22 cellular contexts compared by ENCODE assay signal in genomic region chr1:217713223-217713622, GRCh38.
A peak's percentile ranks its signal among the peaks of the same experiment; 100 is the strongest.
DNase-seq lines count a peak whose midpoint lies in the region; ATAC-seq and TF ChIP-seq lines count a peak whose summit lies in the region.
"Had no signal": no experiment of that assay in that cellular context is flagged by ENCODE, and none has a peak within 500 bp of the region (broad histone marks: within the 10 kb centered on the region; RNA-seq: fewer than 3 reads in every experiment).

No MANE protein-coding gene starts in this region.

- TF ChIP-seq POLR2A in adrenal gland (IDR thresholded peaks at IDR 0.05) = no peak

- no peak overlapping the region for H3K4me3 ChIP-seq in fibroblast of mammary gland (ENCODE audit: control insufficient read depth, low read depth, low read length)
- H3K4me3 ChIP-seq in adrenal gland = no peak overlapping the region
- H3K4me3 ChIP-seq: cardiac muscle cell, gastrocnemius medialis, HAP-1, lung, spleen, thyroid gland had no signal

- peaks cover 0 to 12% (median 4%) of the 10 kb centered on the region in 9 donors for H3K9me3 Mint-ChIP-seq in naive thymus-derived CD8-positive, alpha-beta T cell
- H3K9me3 Mint-ChIP-seq: activated naive CD8-positive, alpha-beta T cell treated with anti-CD3 and anti-CD28 coated beads for 36 hours; WTC11 had no signal

- WGBS in adrenal gland, 4 donors = 87 to 96% (median 94%) methylated on average over 2 of the region's 2 CpGs

- in situ Hi-C loops in Caki2 (cut with HindIII; ENCODE audit: low pct_unique_long_range_greater_than_20kb, low sequenced_read_pairs) = no loop called here

- no peaks in the 10 kb centered on the region for H3K36me3 ChIP-seq in adrenal gland (replicated peaks in 1 of 2)
- H3K36me3 ChIP-seq: cardiac muscle cell, gastrocnemius medialis, HAP-1, spleen, thyroid gland had no signal

- no peak overlapping the region for H3K27ac ChIP-seq in adrenal gland
- H3K27ac ChIP-seq: cardiac muscle cell, gastrocnemius medialis, spleen, thyroid gland had no signal

- H3K27me3 Mint-ChIP-seq in naive thymus-derived CD8-positive, alpha-beta T cell = peaks cover 0 to 9% (median 3%) of the 10 kb centered on the region in 5 donors
- H3K27me3 Mint-ChIP-seq: activated naive CD8-positive, alpha-beta T cell treated with anti-CD3 and anti-CD28 coated beads for 36 hours had no signal

- no peak for ATAC-seq in naive thymus-derived CD8-positive, alpha-beta T cell
- ATAC-seq: gastrocnemius medialis; stimulated activated naive CD8-positive, alpha-beta T cell treated with anti-CD3 and anti-CD28 coated beads, Interleukin-15, Interleukin-2, amounts not matched to agents 100 U/mL and 50 U/mL, for 24 hours had no signal

- H3K27me3 ChIP-seq in adrenal gland = no peaks in the 10 kb centered on the region
- H3K27me3 ChIP-seq: cardiac muscle cell, gastrocnemius medialis, spleen, thyroid gland had no signal

- POLR2A ChIA-PET in naive thymus-derived CD8-positive, alpha-beta T cell (lab: Charles Lee) = no interaction called here

- peaks cover 0 to 6% (median 0%) of the 10 kb centered on the region in 3 donors for H3K9me3 ChIP-seq in adrenal gland (replicated peaks in 1 of 3)
- H3K9me3 ChIP-seq: gastrocnemius medialis, HAP-1, spleen, thyroid gland had no signal

- TF ChIP-seq CTCF in fibroblast of mammary gland (conservative IDR thresholded peaks at IDR 0.05; ENCODE audit: control insufficient read depth, insufficient read depth, low read depth, low read length) (no peak), adrenal gland (IDR thresholded peaks at IDR 0.05) (no peak)

- no peaks in the 10 kb centered on the region for H3K4me1 ChIP-seq in adrenal gland (replicated peaks in 1 of 2)
- H3K4me1 ChIP-seq: gastrocnemius medialis, HAP-1, spleen, thyroid gland had no signal

- H3K27ac Mint-ChIP-seq in naive thymus-derived CD8-positive, alpha-beta T cell = no peak overlapping the region
- H3K27ac Mint-ChIP-seq: activated naive CD8-positive, alpha-beta T cell treated with anti-CD3 and anti-CD28 coated beads for 36 hours; CD14-positive monocyte; WTC11 had no signal

- H3K4me3 Mint-ChIP-seq in naive thymus-derived CD8-positive, alpha-beta T cell = no peak overlapping the region
- H3K4me3 Mint-ChIP-seq: activated naive CD8-positive, alpha-beta T cell treated with anti-CD3 and anti-CD28 coated beads for 36 hours; CD14-positive monocyte; WTC11 had no signal

- peaks cover 0 to 5% (median 0%) of the 10 kb centered on the region in 3 donors for H3K36me3 Mint-ChIP-seq in naive thymus-derived CD8-positive, alpha-beta T cell
- H3K36me3 Mint-ChIP-seq: activated naive CD8-positive, alpha-beta T cell treated with anti-CD3 and anti-CD28 coated beads for 36 hours; CD14-positive monocyte; WTC11 had no signal

- intact Hi-C loops in adrenal gland (cut with DNase I) = no loop called here

- H3K4me1 Mint-ChIP-seq in naive thymus-derived CD8-positive, alpha-beta T cell = no peaks in the 10 kb centered on the region
- H3K4me1 Mint-ChIP-seq: activated naive CD8-positive, alpha-beta T cell treated with anti-CD3 and anti-CD28 coated beads for 36 hours; CD14-positive monocyte had no signal

- DNase-seq in Caki2 (ENCODE audit: low read depth) (peak; percentile 19), HPDE6-E6E7 (ENCODE audit: extremely low spot score) (peak; percentile 20), SW480 (ENCODE audit: low spot score) (peak; percentile 13), fibroblast of mammary gland (ENCODE audit: low read depth) (peak; percentile 29), hippocampal formation (lab: John Stamatoyannopoulos, UW) (no peak), cerebellar nuclear complex (lab: John Stamatoyannopoulos, UW) (no peak), adrenal gland (no peak)
- DNase-seq in naive thymus-derived CD8-positive, alpha-beta T cell = no peak
- DNase-seq: activated naive CD8-positive, alpha-beta T cell treated with anti-CD3 and anti-CD28 coated beads for 36 hours; gastrocnemius medialis; KG1; NCI-H187; spleen; stimulated activated CD4-positive, alpha-beta T cell treated with anti-CD3 and anti-CD28 coated beads, Interleukin-4, amount 100 ng/mL, for 24 hours; stimulated activated naive CD8-positive, alpha-beta T cell treated with anti-CD3 and anti-CD28 coated beads, Interleukin-15, Interleukin-2, amounts not matched to agents 100 U/mL and 50 U/mL, for 24 hours; T1000; thyroid gland had no signal

Comparison
In these comparisons a context has a peak if more than half of its experiments do, and no peak if none do; other contexts are left out.
1. DNase-seq: peak in Caki2 (single experiment), HPDE6-E6E7 (single experiment), SW480 (single experiment) and fibroblast of mammary gland (single experiment); none in hippocampal formation (0 of 2), naive thymus-derived CD8-positive, alpha-beta T cell (0 of 10), cerebellar nuclear complex (0 of 2) and adrenal gland (0 of 7).